8 cellular contexts compared by ENCODE assay signal in the genomic region with DNA sequence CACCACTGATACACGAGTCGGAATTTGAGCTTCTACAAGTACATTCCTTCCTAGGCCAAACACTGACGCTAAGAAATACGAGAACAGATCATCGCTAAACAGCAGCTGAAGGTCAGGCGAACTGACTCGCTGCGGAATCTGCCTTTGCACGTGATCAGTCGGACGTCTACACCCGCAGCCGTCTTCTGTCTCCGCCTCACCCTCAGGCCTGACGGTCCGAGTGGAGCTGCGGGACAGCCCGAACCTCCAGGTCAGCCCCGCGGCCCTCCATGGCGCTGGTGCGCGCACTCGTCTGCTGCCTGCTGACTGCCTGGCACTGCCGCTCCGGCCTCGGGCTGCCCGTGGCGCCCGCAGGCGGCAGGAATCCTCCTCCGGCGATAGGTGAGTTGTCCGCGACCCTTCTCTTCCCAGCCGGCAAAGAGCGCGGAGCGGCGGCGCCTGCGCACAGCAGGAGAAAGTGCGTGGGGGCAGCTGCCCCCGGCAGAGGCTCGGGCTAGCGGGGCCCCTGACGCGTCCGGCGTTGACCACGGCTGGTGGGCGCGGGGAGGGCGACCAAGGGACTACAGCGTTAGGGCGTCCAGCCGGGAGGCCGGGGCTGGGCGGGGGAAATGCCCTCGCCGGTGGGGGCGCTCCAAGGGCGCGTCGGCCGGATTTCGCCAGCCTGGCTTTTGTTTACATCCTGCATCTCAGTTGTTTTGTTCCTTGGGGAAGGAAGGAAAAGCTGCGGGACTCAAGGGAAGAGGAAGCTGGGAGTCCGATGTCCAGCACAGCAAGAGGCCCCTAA. TPM values are rescaled to one million over a fixed set of nuclear protein-coding genes. Genes with fewer than 3 reads are reported as not detected.
DNase-seq lines count a peak whose midpoint lies in the region; ATAC-seq, FAIRE-seq and TF ChIP-seq lines count a peak whose summit lies in the region.

A gene with protein sequence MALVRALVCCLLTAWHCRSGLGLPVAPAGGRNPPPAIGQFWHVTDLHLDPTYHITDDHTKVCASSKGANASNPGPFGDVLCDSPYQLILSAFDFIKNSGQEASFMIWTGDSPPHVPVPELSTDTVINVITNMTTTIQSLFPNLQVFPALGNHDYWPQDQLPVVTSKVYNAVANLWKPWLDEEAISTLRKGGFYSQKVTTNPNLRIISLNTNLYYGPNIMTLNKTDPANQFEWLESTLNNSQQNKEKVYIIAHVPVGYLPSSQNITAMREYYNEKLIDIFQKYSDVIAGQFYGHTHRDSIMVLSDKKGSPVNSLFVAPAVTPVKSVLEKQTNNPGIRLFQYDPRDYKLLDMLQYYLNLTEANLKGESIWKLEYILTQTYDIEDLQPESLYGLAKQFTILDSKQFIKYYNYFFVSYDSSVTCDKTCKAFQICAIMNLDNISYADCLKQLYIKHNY (plus strand): TSS at position 181 of the 784 bp plus-strand sequence. CDS start 89 bp downstream, at position 270.

- no peaks in the 10 kb centered on the region for H3K36me3 Mint-ChIP-seq in activated CD8-positive, alpha-beta memory T cell treated with anti-CD3 and anti-CD28 coated beads, Interleukin-2, amount 10 ng/mL, durations not matched to agents 7 days and 5 days

- H3K4me1 Mint-ChIP-seq in activated CD8-positive, alpha-beta memory T cell treated with anti-CD3 and anti-CD28 coated beads, Interleukin-2, amount 10 ng/mL, durations not matched to agents 7 days and 5 days, result peaks cover 13% of the 10 kb centered on the region

- H3K27ac Mint-ChIP-seq in activated CD8-positive, alpha-beta memory T cell treated with anti-CD3 and anti-CD28 coated beads, Interleukin-2, amount 10 ng/mL, durations not matched to agents 7 days and 5 days, result peak within 1 kb of the TSS; percentile 63

- CTCF ChIA-PET in activated CD8-positive, alpha-beta memory T cell treated with anti-CD3 and anti-CD28 coated beads, Interleukin-2, amount 10 ng/mL, durations not matched to agents 7 days and 5 days (lab: Charles Lee), result interaction anchor here (0.8 to 1.9 kb wide), 4 partner anchors 9 to 76 kb away, joined by 3 to 11 read pairs (median 4); no protein-coding TSS in a partner anchor

- DNase-seq in COLO668 (lab: John Stamatoyannopoulos, UW; ENCODE audit: unreplicated experiment) (peak; percentile 86), NCI-H2227 treated with DMSO at 0.1 percent for 48 hours (lab: John Stamatoyannopoulos, UW) (peak; percentile 67), fibroblast of the aortic adventitia (ENCODE audit: low read depth) (peak; percentile 88), myocyte (ENCODE audit: low read depth) (peak; percentile 89), urothelium cell line (ENCODE audit: low spot score) (peak; percentile 86)
- peak; percentile 42 for DNase-seq in activated CD8-positive, alpha-beta memory T cell treated with anti-CD3 and anti-CD28 coated beads, Interleukin-2, amount 10 ng/mL, durations not matched to agents 7 days and 5 days

- peak within 1 kb of the TSS; percentile 83 for H3K4me3 Mint-ChIP-seq in activated CD8-positive, alpha-beta memory T cell treated with anti-CD3 and anti-CD28 coated beads, Interleukin-2, amount 10 ng/mL, durations not matched to agents 7 days and 5 days

- peak; percentile 89 for FAIRE-seq in urothelium cell line (lab: Jason Lieb, UNC)

- TF ChIP-seq CTCF in fibroblast of the aortic adventitia (IDR thresholded peaks at IDR 0.05; ENCODE audit: insufficient read depth, low read length), result peak; percentile 34

- peak within 1 kb of the TSS; percentile 86 for H3K4me3 ChIP-seq in fibroblast of the aortic adventitia (ENCODE audit: low read depth, low read length)

- ATAC-seq in HG03175 (IDR thresholded peaks at IDR 0.05; ENCODE audit: unreplicated experiment), result peak; percentile 51
- peak; percentile 68 for ATAC-seq in activated CD8-positive, alpha-beta memory T cell treated with anti-CD3 and anti-CD28 coated beads, Interleukin-2, amount 10 ng/mL, durations not matched to agents 7 days and 5 days

- H3K9me3 Mint-ChIP-seq in activated CD8-positive, alpha-beta memory T cell treated with anti-CD3 and anti-CD28 coated beads, Interleukin-2, amount 10 ng/mL, durations not matched to agents 7 days and 5 days (ENCODE audit: low read depth), result no peaks in the 10 kb centered on the region

- TF ChIP-seq POLR2A in GM19099 (IDR thresholded peaks at IDR 0.05; ENCODE audit: extremely low read depth, insufficient read length, low read depth), result peak; percentile 19

- peaks cover 63% of the 10 kb centered on the region for H3K27me3 Mint-ChIP-seq in activated CD8-positive, alpha-beta memory T cell treated with anti-CD3 and anti-CD28 coated beads, Interleukin-2, amount 10 ng/mL, durations not matched to agents 7 days and 5 days

RNA-seq across cellular contexts. Expression of the gene that starts here (rescaled TPM):
- under 1 TPM in 1 of 2 experiments, not detected in 1; 0.52 TPM for total RNA-seq in activated CD8-positive, alpha-beta memory T cell treated with anti-CD3 and anti-CD28 coated beads, Interleukin-2, amount 10 ng/mL, durations not matched to agents 7 days and 5 days
- total RNA-seq in fibroblast of the aortic adventitia (ENCODE audit: low replicate concordance) (18.6 and 19.6 TPM in 2 replicates), myocyte (8.2 and 13.6 TPM in 2 replicates)
- polyA plus RNA-seq in myocyte (2012), result 4.7 TPM

Comparison
In these comparisons a context has a peak if more than half of its experiments do, and no peak if none do; other contexts are left out.
1. Peak in every context shown above with its lines: DNase-seq, ATAC-seq and H3K4me3 ChIP-seq.
2. Peak in DNase-seq and ATAC-seq in activated CD8-positive, alpha-beta memory T cell treated with anti-CD3 and anti-CD28 coated beads, Interleukin-2, amount 10 ng/mL, durations not matched to agents 7 days and 5 days; RNA of the gene not detected or under 1 TPM.